8 cellular contexts compared by ENCODE assay signal in the genomic region with DNA sequence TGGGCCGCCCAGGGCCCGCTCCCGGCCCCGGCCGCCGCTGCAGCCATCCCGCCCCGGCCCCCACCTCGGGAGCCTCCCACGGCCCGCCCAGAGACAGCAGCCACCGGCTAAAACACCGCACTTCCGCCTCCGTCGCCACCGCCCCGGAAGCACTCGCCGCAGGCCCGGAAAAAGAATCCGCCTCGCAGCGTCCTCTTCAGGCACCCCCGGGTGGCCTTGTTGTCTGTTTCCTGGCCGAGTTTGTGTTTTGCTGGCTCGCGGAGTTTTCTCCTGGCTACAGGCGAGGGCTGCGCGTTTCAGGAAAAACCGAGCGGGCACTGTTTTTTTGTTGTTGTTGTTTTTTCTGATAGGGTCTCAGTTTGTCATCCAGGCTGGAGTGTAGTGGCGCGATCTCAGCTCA. TPM values are rescaled to one million over a fixed set of nuclear protein-coding genes. Genes with fewer than 3 reads are reported as not detected.
DNase-seq lines count a peak whose midpoint lies in the region; ATAC-seq and TF ChIP-seq lines count a peak whose summit lies in the region.
"Not testable (repeated sequence)": the region's sequence is repeated elsewhere in the genome, so short reads cannot be mapped to it uniquely, and the experiment has no call there.

A gene (minus strand): TSS at position 125 of the 400 bp plus-strand sequence. CDS start 78 bp downstream, at position 47.

- peaks cover 22% of the 10 kb centered on the region for H3K79me2 ChIP-seq in GM23248 (ENCODE audit: insufficient read depth)
- H3K79me2 ChIP-seq in fibroblast of lung (ENCODE audit: control insufficient read depth, insufficient read depth, low read length) = not testable (repeated sequence)

- H3K9ac ChIP-seq in GM23248 (peak within 1 kb of the TSS; percentile 71), fibroblast of lung (ENCODE audit: insufficient read depth, low read length) (peak within 1 kb of the TSS; percentile 40)

- not testable (repeated sequence) for H3K4me1 ChIP-seq in GM23248 (ENCODE audit: insufficient read depth); fibroblast of lung (ENCODE audit: control insufficient read depth, extremely low read depth, insufficient read depth, low read length)

- peak within 1 kb of the TSS; percentile 97 to 99 (median 98) for H3K4me3 Mint-ChIP-seq in nephron
- peak within 1 kb of the TSS; percentile 93 for H3K4me3 Mint-ChIP-seq in stimulated activated memory B cell treated with anti-CD40 and anti-IgM and Interleukin-4, amounts not matched to agents 10 μg/mL and 1 μg/mL and 100 μg/mL, for 72 hours

- 0 to 1% methylated on average over 20 to 22 of the region's 35 CpGs for WGBS in GM23248 (ENCODE audit: low coverage in 1 of 2, low lambda C conversion rate in 2 of 2, missing lambda C conversion rate in 2 of 2), 2 experiments

- not testable (repeated sequence) for H3K9me3 ChIP-seq in GM23248 (ENCODE audit: low read depth); fibroblast of lung (ENCODE audit: control insufficient read depth, insufficient read depth, low read depth, low read length)

- in situ Hi-C loops in GM23248 (cut with MboI) = not testable (repeated sequence)

- not testable (repeated sequence) for H3K9me3 Mint-ChIP-seq in nephron; stimulated activated memory B cell treated with anti-CD40 and anti-IgM and Interleukin-4, amounts not matched to agents 10 μg/mL and 1 μg/mL and 100 μg/mL, for 72 hours

- POLR2A ChIA-PET in RWPE1 (lab: Yijun Ruan, JAX; ENCODE audit: low non-redundant PET) = not testable (repeated sequence)

- H3K9me2 ChIP-seq in GM23248 (ENCODE audit: insufficient read depth) = not testable (repeated sequence)

- ATAC-seq in stimulated activated memory B cell treated with anti-CD40 and anti-IgM and Interleukin-4, amounts not matched to agents 10 μg/mL and 1 μg/mL and 100 μg/mL, for 72 hours = peak; percentile 99

- H3K27ac ChIP-seq in GM23248 (peak within 1 kb of the TSS; percentile 43), RWPE1 (peak within 1 kb of the TSS; percentile 61), fibroblast of lung (ENCODE audit: insufficient read depth, low read length) (peak within 1 kb of the TSS; percentile 16)

- not testable (repeated sequence) for TF ChIP-seq CTCF in RWPE1 (conservative IDR thresholded peaks at IDR 0.05; ENCODE audit: low read depth)
- peak; percentile 21 to 36 for TF ChIP-seq CTCF in fibroblast of lung (conservative IDR thresholded peaks at IDR 0.05 in 1 of 2, IDR thresholded peaks at IDR 0.05 in 1 of 2; ENCODE audit: low read depth in 1 of 2, low read length in 2 of 2)
- peak in 2 of 3 experiments; percentile 14 to 17 for TF ChIP-seq CTCF in nephron (IDR thresholded peaks at IDR 0.05; ENCODE audit: unreplicated experiment in 3 of 3)

- H3K4me3 ChIP-seq in GM23248 (peak within 1 kb of the TSS; percentile 74), fibroblast of lung (replicated peaks in 1 of 4; ENCODE audit: control extremely low read depth in 1 of 4, insufficient read depth in 1 of 4, low read depth in 3 of 4, low read length in 4 of 4) (peak within 1 kb of the TSS; percentile 32 to 63 (median 42))

- not testable (repeated sequence) for H3K36me3 Mint-ChIP-seq in nephron (ENCODE audit: low read depth); stimulated activated memory B cell treated with anti-CD40 and anti-IgM and Interleukin-4, amounts not matched to agents 10 μg/mL and 1 μg/mL and 100 μg/mL, for 72 hours

- not testable (repeated sequence) for H3K36me3 ChIP-seq in GM23248 (ENCODE audit: low read depth); fibroblast of lung (ENCODE audit: control insufficient read depth, insufficient read depth, low read length)

- CTCF ChIA-PET in RWPE1 (lab: Yijun Ruan, JAX) = not testable (repeated sequence)

- not testable (repeated sequence) for H3F3A ChIP-seq in GM23248 (ENCODE audit: insufficient read depth)

- H3K27me3 ChIP-seq in GM23248 (replicated peaks; ENCODE audit: insufficient read depth); fibroblast of lung (ENCODE audit: control insufficient read depth, insufficient read depth, low read length): not testable (repeated sequence)

- H4K20me1 ChIP-seq in GM23248 (ENCODE audit: insufficient read depth); fibroblast of lung (ENCODE audit: control insufficient read depth, extremely low read depth, insufficient read depth, low read length): not testable (repeated sequence)

- H3K4me2 ChIP-seq in GM23248 (ENCODE audit: unreplicated experiment) = peak within 1 kb of the TSS; percentile 71
- H3K4me2 ChIP-seq in fibroblast of lung (ENCODE audit: extremely low read depth, insufficient read depth, low read length) = not testable (repeated sequence)

- peak; percentile 86 for DNase-seq in Daoy (ENCODE audit: low read depth)
- peak; percentile 80 for DNase-seq in GM23248
- peak; percentile 73 for DNase-seq in LHCN-M2 (ENCODE audit: low read depth)
- DNase-seq in RWPE1 (ENCODE audit: low spot score) = not testable (repeated sequence)
- peak; percentile 83 for DNase-seq in activated T-helper 1 cell treated with Interleukin-2 at 50 U/mL for 16 hours (ENCODE audit: low read depth)
- peak; percentile 67 to 73 for DNase-seq in fibroblast of lung (ENCODE audit: low read depth in 2 of 2)

- H2AFZ ChIP-seq in GM23248 (peak within 1 kb of the TSS; percentile 93), fibroblast of lung (ENCODE audit: low read length) (peak within 1 kb of the TSS; percentile 62)

- not testable (repeated sequence) for H3K4me1 Mint-ChIP-seq in nephron; stimulated activated memory B cell treated with anti-CD40 and anti-IgM and Interleukin-4, amounts not matched to agents 10 μg/mL and 1 μg/mL and 100 μg/mL, for 72 hours

- H3K27me3 Mint-ChIP-seq in nephron (ENCODE audit: low read depth) = peaks cover 29% of the 10 kb centered on the region
- not testable (repeated sequence) for H3K27me3 Mint-ChIP-seq in stimulated activated memory B cell treated with anti-CD40 and anti-IgM and Interleukin-4, amounts not matched to agents 10 μg/mL and 1 μg/mL and 100 μg/mL, for 72 hours

- peak within 1 kb of the TSS; percentile 89 to 98 (median 97) for H3K27ac Mint-ChIP-seq in nephron
- peak within 1 kb of the TSS; percentile 92 for H3K27ac Mint-ChIP-seq in stimulated activated memory B cell treated with anti-CD40 and anti-IgM and Interleukin-4, amounts not matched to agents 10 μg/mL and 1 μg/mL and 100 μg/mL, for 72 hours

RNA-seq across cellular contexts. Expression of the gene that starts here (rescaled TPM):
- 100 and 103 TPM in 2 replicates for total RNA-seq in Daoy (2014; rRNA removed; shearing (Covaris generic))
- total RNA-seq in GM23248 (2014; rRNA removed; shearing (Covaris generic)) = 35.9 and 36.7 TPM in 2 replicates
- polyA plus RNA-seq in GM23248 (2016; fragmentation: Nextera tagmentation; extraction: Ambion mirVana) (55.1 and 55.3 TPM in 2 replicates), fibroblast of lung (45.0 and 49.6 TPM in 2 replicates)
- total RNA-seq in LHCN-M2 (2014; rRNA removed) (19.7 and 21.1 TPM in 2 replicates), fibroblast of lung (40.1 and 44.4 TPM in 2 replicates)
- polyA plus RNA-seq in LHCN-M2 (2012) = 48.1 TPM
- polyA plus RNA-seq in fibroblast of lung (2012) = 50.4 and 52.8 TPM in 2 replicates
- polyA minus RNA-seq in fibroblast of lung (ENCODE audit: low replicate concordance) = 4.9 and 11.0 TPM in 2 replicates
